In the genomic region with DNA sequence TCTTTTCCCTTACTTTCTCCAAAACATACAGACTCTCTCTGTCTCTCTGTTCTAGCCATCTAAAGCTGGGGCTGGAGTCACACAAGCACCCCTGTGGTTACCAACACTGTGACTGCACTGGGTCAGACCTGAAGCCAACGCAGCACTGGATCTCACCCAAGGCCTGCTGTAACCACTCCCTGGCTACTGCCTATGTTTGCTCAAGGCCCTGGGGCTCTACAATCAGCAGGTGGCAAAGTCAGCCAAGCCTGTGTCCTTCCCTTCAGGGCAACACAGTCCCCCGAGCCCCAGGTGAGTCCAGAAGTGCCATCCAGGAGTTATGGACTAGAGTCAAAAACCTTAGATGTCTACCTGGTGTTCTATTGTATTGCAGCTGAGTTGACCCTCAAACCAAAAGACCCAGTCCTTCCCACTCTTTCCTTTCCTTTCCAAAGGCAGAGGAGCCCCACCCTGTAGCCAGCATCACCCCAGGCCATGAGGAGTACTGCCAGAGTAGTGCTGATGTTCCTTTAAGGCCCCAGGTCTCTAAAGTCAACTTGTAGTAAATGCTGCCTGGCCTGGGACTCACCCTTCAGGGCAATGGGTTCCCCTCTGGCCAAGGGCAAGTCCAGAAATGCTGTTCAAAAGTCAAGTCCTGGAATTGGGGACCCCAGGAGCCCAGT, we compare ENCODE assay signal across 29 cellular contexts.
"Had no signal": no experiment of that assay in that cellular context is flagged by ENCODE, and none has a peak within 500 bp of the region (broad histone marks: within the 10 kb centered on the region; RNA-seq: fewer than 3 reads in every experiment).

No MANE protein-coding gene starts in this region.

- H3K27me3 ChIP-seq: neutrophil, thyroid gland had no signal

- FAIRE-seq: frontal cortex had no signal

- H3K27ac ChIP-seq: dorsolateral prefrontal cortex, neutrophil, parathyroid adenoma, thyroid gland had no signal

- H3K4me1 ChIP-seq: parathyroid adenoma, thyroid gland had no signal

- H3K79me2 ChIP-seq: parathyroid adenoma had no signal

- H3K9ac ChIP-seq: parathyroid adenoma had no signal

- H3K9me3 ChIP-seq: mucosa of descending colon, neutrophil, thyroid gland had no signal

- H3K36me3 Mint-ChIP-seq: immature natural killer cell; naive B cell; natural killer cell treated with Interleukin-12 subunit alpha and Interleukin-12 subunit beta and Interleukin-15 and Interleukin-18, amount 100 ng/mL, for 72 hours had no signal

- H3K27me3 Mint-ChIP-seq: naive B cell; progenitor cell of endocrine pancreas; stimulated activated naive CD8-positive, alpha-beta T cell treated with anti-CD3 and anti-CD28 coated beads, Interleukin-15, amount 100 ng/mL, for 72 hours had no signal

- H3K4me1 Mint-ChIP-seq: immature natural killer cell; mesothelial cell of epicardium; naive B cell; neural crest cell; stimulated activated naive CD8-positive, alpha-beta T cell treated with anti-CD3 and anti-CD28 coated beads, Interleukin-15, amount 100 ng/mL, for 72 hours had no signal

- H3K4me3 Mint-ChIP-seq: immature natural killer cell; mesothelial cell of epicardium; naive B cell; natural killer cell treated with Interleukin-12 subunit alpha and Interleukin-12 subunit beta and Interleukin-15 and Interleukin-18, amount 100 ng/mL, for 72 hours; neural crest cell; stimulated activated naive CD8-positive, alpha-beta T cell treated with anti-CD3 and anti-CD28 coated beads, Interleukin-15, amount 100 ng/mL, for 72 hours had no signal

- H2AFZ ChIP-seq: parathyroid adenoma had no signal

- H3K4me2 ChIP-seq: smooth muscle cell had no signal

- H3K9me3 Mint-ChIP-seq: immature natural killer cell; natural killer cell treated with Interleukin-12 subunit alpha and Interleukin-12 subunit beta and Interleukin-15 and Interleukin-18, amount 100 ng/mL, for 72 hours; stimulated activated naive CD8-positive, alpha-beta T cell treated with anti-CD3 and anti-CD28 coated beads, Interleukin-15, amount 100 ng/mL, for 72 hours had no signal

- DNase-seq: dorsolateral prefrontal cortex; effector CD4-positive, alpha-beta T cell; hypothalamus; immature natural killer cell; islet precursor cell; kidney glomerular epithelial cell; left colon; left ventricle myocardium superior; mesenchymal stem cell; mucosa of descending colon; naive B cell; stimulated activated CD4-positive, alpha-beta T cell treated with anti-CD3 and anti-CD28 coated beads, Interleukin-12 subunit alpha, Interleukin-12 subunit beta, amount 100 ng/mL, for 4 hours; stimulated activated CD4-positive, alpha-beta T cell treated with anti-CD3 and anti-CD28 coated beads, Interleukin-1b, Interleukin-23, amount 100 ng/mL, for 48 hours; stimulated activated CD4-positive, alpha-beta T cell treated with anti-CD3 and anti-CD28 coated beads, Interleukin-4, amount 100 ng/mL, for 1 hour; stimulated activated CD8-positive, alpha-beta memory T cell treated with anti-CD3 and anti-CD28 coated beads, Interleukin-4, amount 100 ng/mL, for 48 hours; stimulated activated naive CD4-positive, alpha-beta T cell; stimulated activated naive CD8-positive, alpha-beta T cell treated with anti-CD3 and anti-CD28 coated beads, Interleukin-15, amount 100 ng/mL, for 72 hours; thyroid gland; trophoblast cell had no signal

- H3K36me3 ChIP-seq: neutrophil, thyroid gland had no signal

- ATAC-seq: left colon; left ventricle myocardium superior; mucosa of descending colon; sciatic nerve; stimulated activated naive CD8-positive, alpha-beta T cell treated with anti-CD3 and anti-CD28 coated beads, Interleukin-15, amount 100 ng/mL, for 72 hours had no signal

- H3K4me3 ChIP-seq: dorsolateral prefrontal cortex, lung, mucosa of descending colon, smooth muscle cell, thyroid gland had no signal

- H3K27ac Mint-ChIP-seq: immature natural killer cell; mesothelial cell of epicardium; natural killer cell treated with Interleukin-12 subunit alpha and Interleukin-12 subunit beta and Interleukin-15 and Interleukin-18, amount 100 ng/mL, for 72 hours; progenitor cell of endocrine pancreas; stimulated activated naive CD8-positive, alpha-beta T cell treated with anti-CD3 and anti-CD28 coated beads, Interleukin-15, amount 100 ng/mL, for 72 hours had no signal
